Comparison of ENCODE assay signal across 14 cellular contexts in the genomic region with DNA sequence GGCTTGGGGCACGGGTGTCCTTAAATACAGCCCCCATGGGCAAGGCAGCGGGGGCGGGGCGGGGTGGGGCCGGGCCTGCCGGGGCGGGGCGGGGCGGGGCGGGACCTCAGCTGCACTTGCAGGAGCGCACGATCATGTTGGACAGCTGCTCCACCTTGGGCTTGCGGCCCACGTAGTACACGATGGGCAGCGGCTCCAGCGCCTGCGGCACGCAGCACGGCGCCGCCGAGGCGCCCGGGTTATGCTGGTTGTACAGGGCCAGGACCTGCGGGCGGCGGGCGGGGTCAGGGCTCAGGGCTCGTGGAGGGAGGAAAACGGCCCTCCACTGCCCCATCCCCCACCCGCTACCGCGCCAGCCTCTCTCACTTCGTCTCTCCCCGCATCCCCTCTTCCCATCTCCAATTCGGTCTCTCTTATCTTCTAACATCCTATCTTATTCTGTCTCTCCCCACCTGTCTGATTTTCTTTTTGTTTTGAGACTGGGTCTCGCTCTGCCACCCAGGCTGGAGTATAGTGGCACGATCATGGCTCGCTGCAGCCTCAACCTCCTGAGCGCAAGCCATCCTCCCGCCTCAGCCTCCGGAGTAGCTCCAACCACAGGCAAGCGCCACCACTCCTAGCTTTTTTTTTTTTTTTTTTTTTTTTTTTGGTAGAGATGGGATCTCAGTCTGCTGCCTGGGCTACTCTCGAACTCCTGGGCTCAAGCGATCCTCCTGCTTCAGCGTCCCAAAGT. TPM values are rescaled to one million over a fixed set of nuclear protein-coding genes. Genes with fewer than 3 reads are reported as not detected.
DNase-seq lines count a peak whose midpoint lies in the region; ATAC-seq and TF ChIP-seq lines count a peak whose summit lies in the region.
"Had no signal": no experiment of that assay in that cellular context is flagged by ENCODE, and none has a peak within 500 bp of the region (broad histone marks: within the 10 kb centered on the region; RNA-seq: fewer than 3 reads in every experiment).

No MANE protein-coding gene starts in this region.

- peaks cover 57 to 78% (median 69%) of the 10 kb centered on the region in 3 donors for H3K4me1 Mint-ChIP-seq in CD8-positive, alpha-beta memory T cell
- peaks cover 54% of the 10 kb centered on the region for H3K4me1 Mint-ChIP-seq in activated CD4-positive, alpha-beta memory T cell treated with anti-CD3 and anti-CD28 coated beads for 36 hours (ENCODE audit: low read depth)
- peaks cover 9% of the 10 kb centered on the region for H3K4me1 Mint-ChIP-seq in progenitor cell of endocrine pancreas (ENCODE audit: low read depth)

- CTCF ChIA-PET in CD8-positive, alpha-beta memory T cell (lab: Charles Lee) = interaction anchor here (1.1 to 1.2 kb wide), 2 partner anchors 21 to 23 kb away, joined by 3 to 5 read pairs; no protein-coding TSS in a partner anchor
- CTCF ChIA-PET in activated CD4-positive, alpha-beta memory T cell treated with anti-CD3 and anti-CD28 coated beads for 36 hours (lab: Charles Lee) = interaction anchor here (1.2 kb wide), 1 partner anchor 20 kb away, joined by 4 read pairs; no protein-coding TSS in a partner anchor
- CTCF ChIA-PET in OCI-LY7 (lab: Charles Lee; ENCODE audit: unreplicated experiment) = no interaction called here

- no peaks in the 10 kb centered on the region for H3K9me3 ChIP-seq in CD8-positive, alpha-beta memory T cell (ENCODE audit: low read length)
- H3K9me3 ChIP-seq in OCI-LY7 (ENCODE audit: low read length) = no peaks in the 10 kb centered on the region
- H3K9me3 ChIP-seq: breast epithelium, suprapubic skin had no signal

- H3K27me3 ChIP-seq in CD8-positive, alpha-beta memory T cell (ENCODE audit: insufficient read depth, low read length, poor library complexity, severe bottlenecking) = no peaks in the 10 kb centered on the region
- H3K27me3 ChIP-seq: breast epithelium, suprapubic skin had no signal

- peak overlapping the region in 7 of 8 donors; percentile 77 to 100 (median 94) for H3K27ac Mint-ChIP-seq in CD8-positive, alpha-beta memory T cell
- H3K27ac Mint-ChIP-seq in activated CD4-positive, alpha-beta memory T cell treated with anti-CD3 and anti-CD28 coated beads for 36 hours = peak overlapping the region; percentile 6
- no peak overlapping the region for H3K27ac Mint-ChIP-seq in progenitor cell of endocrine pancreas

- H3K9me3 Mint-ChIP-seq in CD8-positive, alpha-beta memory T cell = peaks cover 0 to 5% (median 0%) of the 10 kb centered on the region in 5 donors
- H3K9me3 Mint-ChIP-seq in activated CD4-positive, alpha-beta memory T cell treated with anti-CD3 and anti-CD28 coated beads for 36 hours = no peaks in the 10 kb centered on the region
- H3K9me3 Mint-ChIP-seq in progenitor cell of endocrine pancreas (ENCODE audit: low read depth) = no peaks in the 10 kb centered on the region

- no peaks in the 10 kb centered on the region for H3K79me2 ChIP-seq in OCI-LY7 (ENCODE audit: insufficient read depth, low read depth, low read length)

- no TSS peak for BruUV-seq in OCI-LY7 (replicated peaks; lab: Mats Ljungman, UMichigan)

- H3K36me3 Mint-ChIP-seq in CD8-positive, alpha-beta memory T cell = peaks cover 22 to 75% (median 34%) of the 10 kb centered on the region in 3 donors
- H3K36me3 Mint-ChIP-seq in activated CD4-positive, alpha-beta memory T cell treated with anti-CD3 and anti-CD28 coated beads for 36 hours = peaks cover 50% of the 10 kb centered on the region
- no peaks in the 10 kb centered on the region for H3K36me3 Mint-ChIP-seq in progenitor cell of endocrine pancreas (ENCODE audit: insufficient read depth)

- H3K27me3 Mint-ChIP-seq in CD8-positive, alpha-beta memory T cell = peaks cover 0 to 9% of the 10 kb centered on the region in 2 donors
- H3K27me3 Mint-ChIP-seq in activated CD4-positive, alpha-beta memory T cell treated with anti-CD3 and anti-CD28 coated beads for 36 hours = no peaks in the 10 kb centered on the region
- peaks cover 11% of the 10 kb centered on the region for H3K27me3 Mint-ChIP-seq in progenitor cell of endocrine pancreas

- intact Hi-C loops in activated CD4-positive, alpha-beta memory T cell treated with anti-CD3 and anti-CD28 coated beads for 36 hours (cut with micrococcal nuclease) = no loop called here
- intact Hi-C loops in OCI-LY7 (cut with micrococcal nuclease; ENCODE audit: unreplicated experiment) = no loop called here

- H3K9me2 ChIP-seq in OCI-LY7 (ENCODE audit: insufficient read depth, low read length) = no peaks in the 10 kb centered on the region

- peak in 1 of 5 donors; percentile 24 for DNase-seq in CD8-positive, alpha-beta memory T cell
- DNase-seq in activated CD4-positive, alpha-beta memory T cell treated with anti-CD3 and anti-CD28 coated beads for 36 hours = no peak
- DNase-seq in islet precursor cell = peak; percentile 56
- DNase-seq in T-helper 9 cell = no peak
- DNase-seq in OCI-LY7 (ENCODE audit: low spot score) = no peak
- no peak for DNase-seq in progenitor cell of endocrine pancreas (ENCODE audit: low spot score, unreplicated experiment)
- DNase-seq: activated naive CD4-positive, alpha-beta T cell; DND-41; effector CD4-positive, alpha-beta T cell; NCI-H2107 had no signal

- POLR2A ChIA-PET in CD8-positive, alpha-beta memory T cell (lab: Charles Lee) = interaction anchor here (0.6 to 0.7 kb wide), 2 partner anchors 26 to 31 kb away, joined by 3 to 5 read pairs; no protein-coding TSS in a partner anchor
- POLR2A ChIA-PET in activated CD4-positive, alpha-beta memory T cell treated with anti-CD3 and anti-CD28 coated beads for 36 hours (lab: Charles Lee) = interaction anchor here (1.6 kb wide), 1 partner anchor 21 kb away, joined by 5 read pairs; no protein-coding TSS in a partner anchor
- POLR2A ChIA-PET in OCI-LY7 (lab: Charles Lee) = no interaction called here

- H3K27ac ChIP-seq in 22Rv1 (0 out of 2 replicates have a peak overlapping the region, but pooled peaks have one; percentile 33), OCI-LY7 (ENCODE audit: low read depth, low read length, poor library complexity, severe bottlenecking) (no peak overlapping the region)
- H3K27ac ChIP-seq in CD8-positive, alpha-beta memory T cell (ENCODE audit: low read depth, low read length) = no peak overlapping the region
- H3K27ac ChIP-seq: breast epithelium, suprapubic skin had no signal

- H3K36me3 ChIP-seq in CD8-positive, alpha-beta memory T cell (ENCODE audit: insufficient read depth, low read length) = peaks cover 50% of the 10 kb centered on the region
- peaks cover 72% of the 10 kb centered on the region for H3K36me3 ChIP-seq in OCI-LY7 (ENCODE audit: insufficient read depth, low read length)
- H3K36me3 ChIP-seq: breast epithelium had no signal

- H3K4me3 Mint-ChIP-seq in CD8-positive, alpha-beta memory T cell = peak overlapping the region in 6 of 7 donors; percentile 11 to 77 (median 40)
- H3K4me3 Mint-ChIP-seq in activated CD4-positive, alpha-beta memory T cell treated with anti-CD3 and anti-CD28 coated beads for 36 hours = no peak overlapping the region
- no peak overlapping the region for H3K4me3 Mint-ChIP-seq in progenitor cell of endocrine pancreas (ENCODE audit: low read depth)

- no peak overlapping the region for H2AFZ ChIP-seq in OCI-LY7 (ENCODE audit: low read length)

- no peaks in the 10 kb centered on the region for H4K20me1 ChIP-seq in OCI-LY7 (ENCODE audit: insufficient read depth, low read length)

- ATAC-seq in HG03175 (IDR thresholded peaks at IDR 0.05; ENCODE audit: unreplicated experiment) = no peak

- no peak overlapping the region for H3K4me3 ChIP-seq in CD8-positive, alpha-beta memory T cell (ENCODE audit: low read length)
- no peak overlapping the region for H3K4me3 ChIP-seq in OCI-LY7 (ENCODE audit: low read depth, low read length, poor library complexity, severe bottlenecking)
- H3K4me3 ChIP-seq: breast epithelium, suprapubic skin had no signal

- H3K4me1 ChIP-seq in CD8-positive, alpha-beta memory T cell (ENCODE audit: insufficient read depth, low read length) = peaks cover 53% of the 10 kb centered on the region
- H3K4me1 ChIP-seq in OCI-LY7 (ENCODE audit: insufficient read depth, low read length, poor library complexity, severe bottlenecking) = peaks cover 34% of the 10 kb centered on the region

- TF ChIP-seq CTCF in 22Rv1 (IDR thresholded peaks at IDR 0.05) (no peak), OCI-LY7 (conservative IDR thresholded peaks at IDR 0.05; ENCODE audit: low read length) (no peak), progenitor cell of endocrine pancreas (IDR thresholded peaks at IDR 0.05; ENCODE audit: unreplicated experiment) (no peak)

- no peak overlapping the region for H3K4me2 ChIP-seq in OCI-LY7 (ENCODE audit: low read length)

RNA-seq across cellular contexts. Expression of a gene that starts 21.1 kb away (rescaled TPM):
- total RNA-seq in CD8-positive, alpha-beta memory T cell = 10 to 100 TPM; 31.7 to 32.1 TPM
- 29.7 TPM for polyA plus RNA-seq in CD8-positive, alpha-beta memory T cell
- 10 to 100 TPM; 20.5 to 23.4 TPM for total RNA-seq in activated CD4-positive, alpha-beta memory T cell treated with anti-CD3 and anti-CD28 coated beads for 36 hours
- total RNA-seq in OCI-LY7 (2014; rRNA removed; shearing (Covaris generic)) = 14.4 and 15.0 TPM in 2 replicates
- total RNA-seq in OCI-LY7 (2022) (35.0 and 36.6 TPM in 2 replicates), progenitor cell of endocrine pancreas (44.9 and 46.5 TPM in 2 replicates)

RNA-seq across cellular contexts. Expression of a gene that starts 22.6 kb away (rescaled TPM):
- 100 to 1,000 TPM; 152 to 161 TPM for total RNA-seq in CD8-positive, alpha-beta memory T cell
- polyA plus RNA-seq in CD8-positive, alpha-beta memory T cell = 104 TPM
- total RNA-seq in activated CD4-positive, alpha-beta memory T cell treated with anti-CD3 and anti-CD28 coated beads for 36 hours = 100 to 1,000 TPM; 108 to 110 TPM
- 10.9 and 15.5 TPM in 2 replicates for total RNA-seq in OCI-LY7 (2014; rRNA removed; shearing (Covaris generic))
- total RNA-seq in OCI-LY7 (2022) = 69.9 and 88.8 TPM in 2 replicates
- 4.3 and 5.5 TPM in 2 replicates for total RNA-seq in progenitor cell of endocrine pancreas

RNA-seq across cellular contexts. Expression of a gene that starts 32.8 kb away (rescaled TPM):
- 1 to 10 TPM; 8.5 to 9.7 TPM for total RNA-seq in CD8-positive, alpha-beta memory T cell
- polyA plus RNA-seq in CD8-positive, alpha-beta memory T cell = 15.4 TPM
- total RNA-seq in activated CD4-positive, alpha-beta memory T cell treated with anti-CD3 and anti-CD28 coated beads for 36 hours = 1 to 10 TPM; 4.7 to 5.1 TPM
- total RNA-seq in OCI-LY7 (2014; rRNA removed; shearing (Covaris generic)) = 1.7 and 3.9 TPM in 2 replicates
- 3.4 and 5.2 TPM in 2 replicates for total RNA-seq in OCI-LY7 (2022)
- total RNA-seq in progenitor cell of endocrine pancreas = 8.6 and 10.7 TPM in 2 replicates

RNA-seq across cellular contexts. Expression of a gene that starts 45.2 kb away (rescaled TPM):
- total RNA-seq in CD8-positive, alpha-beta memory T cell = 1 to 10 TPM; 2.6 to 3.8 TPM
- 3.7 TPM for polyA plus RNA-seq in CD8-positive, alpha-beta memory T cell
- 1 to 10 TPM; 4.5 to 4.6 TPM for total RNA-seq in activated CD4-positive, alpha-beta memory T cell treated with anti-CD3 and anti-CD28 coated beads for 36 hours
- total RNA-seq in OCI-LY7 (2014; rRNA removed; shearing (Covaris generic)) = 5.6 and 10.7 TPM in 2 replicates
- total RNA-seq in OCI-LY7 (2022) (12.7 and 13.5 TPM in 2 replicates), progenitor cell of endocrine pancreas (12.8 and 14.3 TPM in 2 replicates)

Comparison
In these comparisons a context has a peak if more than half of its experiments do, and no peak if none do; other contexts are left out.
1. H3K4me3 Mint-ChIP-seq: peak in CD8-positive, alpha-beta memory T cell (6 of 7); none in activated CD4-positive, alpha-beta memory T cell treated with anti-CD3 and anti-CD28 coated beads for 36 hours (single experiment) and progenitor cell of endocrine pancreas (single experiment).